ENCODE assay signal across 21 cellular contexts in genomic region chrX:38916801-38917200, GRCh38.
DNase-seq lines count a peak whose midpoint lies in the region; ATAC-seq and TF ChIP-seq lines count a peak whose summit lies in the region.
"Had no signal": no experiment of that assay in that cellular context is flagged by ENCODE, and none has a peak within 500 bp of the region (broad histone marks: within the 10 kb centered on the region; RNA-seq: fewer than 3 reads in every experiment).

No MANE protein-coding gene starts in this region.

- H3K9me3 Mint-ChIP-seq in chondrocyte (ENCODE audit: low read depth), result peaks cover 17% of the 10 kb centered on the region
- peaks cover 4% of the 10 kb centered on the region for H3K9me3 Mint-ChIP-seq in activated CD8-positive, alpha-beta T cell treated with anti-CD3 and anti-CD28 coated beads for 36 hours

- H3K27me3 Mint-ChIP-seq in chondrocyte (ENCODE audit: low read depth), result peaks cover 1% of the 10 kb centered on the region
- no peaks in the 10 kb centered on the region for H3K27me3 Mint-ChIP-seq in activated CD8-positive, alpha-beta T cell treated with anti-CD3 and anti-CD28 coated beads for 36 hours
- H3K27me3 Mint-ChIP-seq: CD4-positive, alpha-beta T cell had no signal

- H3K9ac ChIP-seq in OCI-LY1 (ENCODE audit: low read length), result peak overlapping the region; percentile 22; the same call in 1 of the 2 replicates
- H3K9ac ChIP-seq in skeletal muscle tissue (ENCODE audit: low read depth in 1 of 3, low read length in 3 of 3), result peak overlapping the region in 2 of 3 donors; percentile 62 to 70
- H3K9ac ChIP-seq: BLaER1 treated with 17β-estradiol and CSF1 and Interleukin-3, amounts not matched to agents 10 nM and 100 nM; KMS-11 had no signal

- no peaks in the 10 kb centered on the region for H3K9me2 ChIP-seq in OCI-LY1 (ENCODE audit: low read depth, low read length)

- no peak for DNase-seq in chondrocyte (ENCODE audit: low spot score)
- peak; percentile 66 for DNase-seq in myocyte (ENCODE audit: low read depth)
- no peak for DNase-seq in activated CD8-positive, alpha-beta T cell treated with anti-CD3 and anti-CD28 coated beads for 36 hours
- DNase-seq in AG20443 (ENCODE audit: low spot score), result no peak
- DNase-seq in ureter (ENCODE audit: low spot score), result no peak
- DNase-seq: AML-193; CD4-positive, alpha-beta T cell; GOT3; IMR-90; MM.1S; NCI-H2029; NCI-H446; NCI-H524 treated with DMSO at 0.1 percent for 48 hours; NCI-H774; PC-3 had no signal

- intact Hi-C loops in activated CD8-positive, alpha-beta T cell treated with anti-CD3 and anti-CD28 coated beads for 36 hours (cut with micrococcal nuclease), result no loop called here

- peak overlapping the region; percentile 44; the same call in 1 of the 2 replicates for H3K4me2 ChIP-seq in OCI-LY1 (ENCODE audit: low read length)
- H3K4me2 ChIP-seq: KMS-11 had no signal

- TF ChIP-seq CTCF in OCI-LY1 (IDR thresholded peaks at IDR 0.05; ENCODE audit: low read length) (no peak), chondrocyte (IDR thresholded peaks at IDR 0.05) (no peak)
- TF ChIP-seq CTCF in activated CD8-positive, alpha-beta T cell treated with anti-CD3 and anti-CD28 coated beads for 36 hours (IDR thresholded peaks at IDR 0.05), result no peak

- no peaks in the 10 kb centered on the region for H3F3A ChIP-seq in OCI-LY1 (ENCODE audit: insufficient read depth, low read length)

- H3K4me3 ChIP-seq in OCI-LY1 (ENCODE audit: low read depth, low read length, poor library complexity, severe bottlenecking) (no peak overlapping the region), skeletal muscle tissue (ENCODE audit: low read length in 3 of 3) (no peak overlapping the region)
- H3K4me3 ChIP-seq: BLaER1 treated with 17β-estradiol and CSF1 and Interleukin-3, amounts not matched to agents 10 nM and 100 nM; HAP-1; SJSA1 had no signal

- no peaks in the 10 kb centered on the region for H3K27me3 ChIP-seq in OCI-LY1 (ENCODE audit: insufficient read depth, low read length)
- no peaks in the 10 kb centered on the region for H3K27me3 ChIP-seq in skeletal muscle tissue (ENCODE audit: control insufficient read depth in 3 of 3, insufficient read depth in 3 of 3, low read length in 3 of 3)
- H3K27me3 ChIP-seq: BLaER1 treated with 17β-estradiol and CSF1 and Interleukin-3, amounts not matched to agents 10 nM and 100 nM; SJSA1 had no signal

- H2AFZ ChIP-seq in OCI-LY1 (ENCODE audit: low read length), result no peak overlapping the region

- POLR2A ChIA-PET in activated CD8-positive, alpha-beta T cell treated with anti-CD3 and anti-CD28 coated beads for 36 hours (lab: Charles Lee), result no interaction called here

- no peak for ATAC-seq in activated CD8-positive, alpha-beta T cell treated with anti-CD3 and anti-CD28 coated beads for 36 hours
- ATAC-seq: PC-3 had no signal

- H3K27ac ChIP-seq in OCI-LY1 (ENCODE audit: low read depth, low read length, poor library complexity, severe bottlenecking), result peak overlapping the region; percentile 79
- peak overlapping the region; percentile 82 for H3K27ac ChIP-seq in skeletal muscle tissue (ENCODE audit: low read depth, low read length)
- H3K27ac ChIP-seq: BLaER1 treated with 17β-estradiol and CSF1 and Interleukin-3, amounts not matched to agents 10 nM and 100 nM; KMS-11; SJSA1 had no signal

- H3K27ac Mint-ChIP-seq in chondrocyte (ENCODE audit: unreplicated experiment), result peak overlapping the region; percentile 8
- H3K27ac Mint-ChIP-seq in activated CD8-positive, alpha-beta T cell treated with anti-CD3 and anti-CD28 coated beads for 36 hours, result no peak overlapping the region
- H3K27ac Mint-ChIP-seq: CD4-positive, alpha-beta T cell had no signal

- H3K36me3 Mint-ChIP-seq in chondrocyte (ENCODE audit: low read depth), result no peaks in the 10 kb centered on the region
- no peaks in the 10 kb centered on the region for H3K36me3 Mint-ChIP-seq in activated CD8-positive, alpha-beta T cell treated with anti-CD3 and anti-CD28 coated beads for 36 hours (ENCODE audit: low read depth)

- no peaks in the 10 kb centered on the region for H3K9me3 ChIP-seq in OCI-LY1 (ENCODE audit: low read length)
- H3K9me3 ChIP-seq in skeletal muscle tissue (ENCODE audit: control insufficient read depth in 3 of 3, low read length in 3 of 3), result no peaks in the 10 kb centered on the region
- H3K9me3 ChIP-seq: HAP-1, SJSA1 had no signal

- no peaks in the 10 kb centered on the region for H3K79me2 ChIP-seq in OCI-LY1 (ENCODE audit: insufficient read depth, low read length)

- no peak overlapping the region for H3K4me3 Mint-ChIP-seq in chondrocyte (ENCODE audit: unreplicated experiment)
- H3K4me3 Mint-ChIP-seq in activated CD8-positive, alpha-beta T cell treated with anti-CD3 and anti-CD28 coated beads for 36 hours, result no peak overlapping the region
- H3K4me3 Mint-ChIP-seq: CD4-positive, alpha-beta T cell had no signal

- H3K36me3 ChIP-seq in OCI-LY1 (ENCODE audit: insufficient read depth, low read length) (no peaks in the 10 kb centered on the region), skeletal muscle tissue (ENCODE audit: control insufficient read depth in 3 of 3, insufficient read depth in 3 of 3, low read length in 3 of 3) (no peaks in the 10 kb centered on the region)
- H3K36me3 ChIP-seq: BLaER1 treated with 17β-estradiol and CSF1 and Interleukin-3, amounts not matched to agents 10 nM and 100 nM; HAP-1; SJSA1 had no signal

- CTCF ChIA-PET in activated CD8-positive, alpha-beta T cell treated with anti-CD3 and anti-CD28 coated beads for 36 hours (lab: Charles Lee), result no interaction called here

- H3K4me1 ChIP-seq in OCI-LY1 (ENCODE audit: insufficient read depth, low read length, severe bottlenecking), result peaks cover 67% of the 10 kb centered on the region
- peaks cover 5 to 17% (median 16%) of the 10 kb centered on the region in 3 donors for H3K4me1 ChIP-seq in skeletal muscle tissue (ENCODE audit: control insufficient read depth in 3 of 3, insufficient read depth in 3 of 3, low read length in 3 of 3)
- H3K4me1 ChIP-seq: HAP-1, SJSA1 had no signal

- no peaks in the 10 kb centered on the region for H4K20me1 ChIP-seq in OCI-LY1 (ENCODE audit: insufficient read depth, low read length)
- H4K20me1 ChIP-seq: BLaER1 treated with 17β-estradiol and CSF1 and Interleukin-3, amounts not matched to agents 10 nM and 100 nM had no signal

- peaks cover 7% of the 10 kb centered on the region for H3K4me1 Mint-ChIP-seq in chondrocyte (ENCODE audit: low read depth)
- H3K4me1 Mint-ChIP-seq in activated CD8-positive, alpha-beta T cell treated with anti-CD3 and anti-CD28 coated beads for 36 hours (ENCODE audit: low read depth), result peaks cover 2% of the 10 kb centered on the region
